Comparison of ENCODE assay signal across 1 cellular context in genomic region chr6:119630561-119631192, GRCh38.
TF ChIP-seq lines count a peak whose summit lies in the region.

No MANE protein-coding gene starts in this region.

TF ChIP-seq in HepG2, 621 proteins besides CTCF, POLR2A, EP300 and RAD21 (continued from another document):
- TF ChIP-seq TFDP1 (CRISPR knock-in tag; IDR thresholded peaks at IDR 0.05; ENCODE audit: borderline replicate concordance), result no peak
- TF ChIP-seq CEBPB (IDR thresholded peaks at IDR 0.05; ENCODE audit: borderline replicate concordance, low read depth, low read length), result peak; percentile 82; the same call in 1 of the 2 replicates
- TF ChIP-seq AHDC1 (CRISPR knock-in tag; IDR thresholded peaks at IDR 0.05; ENCODE audit: borderline replicate concordance), result no peak
